Comparison of ENCODE assay signal across 17 cellular contexts in genomic region chr2:215461836-215462532, GRCh38. TPM values are rescaled to one million over a fixed set of nuclear protein-coding genes. Genes with fewer than 3 reads are reported as not detected.
DNase-seq lines count a peak whose midpoint lies in the region; ATAC-seq and TF ChIP-seq lines count a peak whose summit lies in the region.
"Had no signal": no experiment of that assay in that cellular context is flagged by ENCODE, and none has a peak within 500 bp of the region (broad histone marks: within the 10 kb centered on the region; RNA-seq: fewer than 3 reads in every experiment).

No MANE protein-coding gene starts in this region.

- H3K36me3 ChIP-seq in MG63 = no peaks in the 10 kb centered on the region
- H3K36me3 ChIP-seq: neutrophil, spleen had no signal

- intact Hi-C loops in activated T-helper 2 cell treated with anti-CD3 and anti-CD28 coated beads, Interferon-gamma antibody, Interleukin-2, Interleukin-4, amounts not matched to agents 10 μg/mL and 5 μg/mL and 100 μg/mL, durations not matched to agents 14 hours and 24 hours and 36 hours (cut with micrococcal nuclease) = no loop called here

- H3K9me3 Mint-ChIP-seq in activated T-helper 2 cell treated with anti-CD3 and anti-CD28 coated beads, Interferon-gamma antibody, Interleukin-2, Interleukin-4, amounts not matched to agents 10 μg/mL and 5 μg/mL and 100 μg/mL, durations not matched to agents 14 hours and 24 hours and 36 hours = no peaks in the 10 kb centered on the region
- H3K9me3 Mint-ChIP-seq: central memory CD8-positive, alpha-beta T cell; memory B cell had no signal

- H3K27me3 Mint-ChIP-seq in activated T-helper 2 cell treated with anti-CD3 and anti-CD28 coated beads, Interferon-gamma antibody, Interleukin-2, Interleukin-4, amounts not matched to agents 10 μg/mL and 5 μg/mL and 100 μg/mL, durations not matched to agents 14 hours and 24 hours and 36 hours (ENCODE audit: low read depth) = peaks cover 4% of the 10 kb centered on the region

- no peaks in the 10 kb centered on the region for H3K36me3 Mint-ChIP-seq in activated T-helper 2 cell treated with anti-CD3 and anti-CD28 coated beads, Interferon-gamma antibody, Interleukin-2, Interleukin-4, amounts not matched to agents 10 μg/mL and 5 μg/mL and 100 μg/mL, durations not matched to agents 14 hours and 24 hours and 36 hours (ENCODE audit: low read depth)
- H3K36me3 Mint-ChIP-seq: activated CD8-positive, alpha-beta memory T cell treated with anti-CD3 and anti-CD28 coated beads, Interleukin-2, amount 10 ng/mL, durations not matched to agents 7 days and 5 days; memory B cell had no signal

- no peaks in the 10 kb centered on the region for H3K27me3 ChIP-seq in MG63

- DNase-seq in AG10803 (ENCODE audit: low read depth) = peak; percentile 47
- peak; percentile 64 for DNase-seq in MG63
- DNase-seq in choroid plexus epithelial cell (ENCODE audit: low read depth) = peak; percentile 63
- peak; percentile 85 for DNase-seq in kidney glomerular epithelial cell (lab: John Stamatoyannopoulos, UW)
- DNase-seq in activated T-helper 2 cell treated with anti-CD3 and anti-CD28 coated beads, Interferon-gamma antibody, Interleukin-2, Interleukin-4, amounts not matched to agents 10 μg/mL and 5 μg/mL and 100 μg/mL, durations not matched to agents 14 hours and 24 hours and 36 hours (ENCODE audit: low spot score) = no peak
- DNase-seq: activated CD4-positive, CD25-positive, alpha-beta regulatory T cell; activated CD8-positive, alpha-beta memory T cell treated with anti-CD3 and anti-CD28 coated beads, Interleukin-2, amount 10 ng/mL, durations not matched to agents 7 days and 5 days; KG1; NCI-H1436 treated with DMSO at 0.1 percent for 48 hours; NCI-H510A; spleen had no signal

- no peaks in the 10 kb centered on the region for H3K4me1 Mint-ChIP-seq in activated T-helper 2 cell treated with anti-CD3 and anti-CD28 coated beads, Interferon-gamma antibody, Interleukin-2, Interleukin-4, amounts not matched to agents 10 μg/mL and 5 μg/mL and 100 μg/mL, durations not matched to agents 14 hours and 24 hours and 36 hours (ENCODE audit: low read depth)
- H3K4me1 Mint-ChIP-seq: activated CD8-positive, alpha-beta memory T cell treated with anti-CD3 and anti-CD28 coated beads, Interleukin-2, amount 10 ng/mL, durations not matched to agents 7 days and 5 days; central memory CD8-positive, alpha-beta T cell; memory B cell had no signal

- H3K4me3 Mint-ChIP-seq in activated T-helper 2 cell treated with anti-CD3 and anti-CD28 coated beads, Interferon-gamma antibody, Interleukin-2, Interleukin-4, amounts not matched to agents 10 μg/mL and 5 μg/mL and 100 μg/mL, durations not matched to agents 14 hours and 24 hours and 36 hours (ENCODE audit: low read depth) = no peak overlapping the region
- H3K4me3 Mint-ChIP-seq: activated CD8-positive, alpha-beta memory T cell treated with anti-CD3 and anti-CD28 coated beads, Interleukin-2, amount 10 ng/mL, durations not matched to agents 7 days and 5 days; central memory CD8-positive, alpha-beta T cell; memory B cell had no signal

- no peaks in the 10 kb centered on the region for H3K9me3 ChIP-seq in MG63
- H3K9me3 ChIP-seq: neutrophil, spleen had no signal

- no peak for ATAC-seq in GM18502 (IDR thresholded peaks at IDR 0.05; ENCODE audit: poor library complexity, unreplicated experiment)
- no peak for ATAC-seq in GM21619 (IDR thresholded peaks at IDR 0.05; ENCODE audit: unreplicated experiment)
- ATAC-seq in HG03342 (IDR thresholded peaks at IDR 0.05; ENCODE audit: unreplicated experiment) = no peak
- ATAC-seq: activated CD8-positive, alpha-beta memory T cell treated with anti-CD3 and anti-CD28 coated beads, Interleukin-2, amount 10 ng/mL, durations not matched to agents 7 days and 5 days had no signal

- TF ChIP-seq CTCF in AG10803 (conservative IDR thresholded peaks at IDR 0.05; ENCODE audit: low read length) (no peak), choroid plexus epithelial cell (conservative IDR thresholded peaks at IDR 0.05; ENCODE audit: low read depth, low read length) (no peak)

- no peak overlapping the region for H3K27ac Mint-ChIP-seq in activated T-helper 2 cell treated with anti-CD3 and anti-CD28 coated beads, Interferon-gamma antibody, Interleukin-2, Interleukin-4, amounts not matched to agents 10 μg/mL and 5 μg/mL and 100 μg/mL, durations not matched to agents 14 hours and 24 hours and 36 hours
- H3K27ac Mint-ChIP-seq: activated CD8-positive, alpha-beta memory T cell treated with anti-CD3 and anti-CD28 coated beads, Interleukin-2, amount 10 ng/mL, durations not matched to agents 7 days and 5 days; memory B cell had no signal

- H3K4me3 ChIP-seq in AG10803 (ENCODE audit: low read length) (no peak overlapping the region), MG63 (no peak overlapping the region), choroid plexus epithelial cell (ENCODE audit: low read depth, low read length) (no peak overlapping the region)
- H3K4me3 ChIP-seq: spleen had no signal

RNA-seq across cellular contexts. Expression of gene FN1, which starts 26.1 kb away (rescaled TPM):
- 306 and 453 TPM in 2 replicates for total RNA-seq in MG63 (2014; rRNA removed; shearing (Covaris generic); ENCODE audit: low replicate concordance)
- 4.5 and 6.3 TPM in 2 replicates for total RNA-seq in activated T-helper 2 cell treated with anti-CD3 and anti-CD28 coated beads, Interferon-gamma antibody, Interleukin-2, Interleukin-4, amounts not matched to agents 10 μg/mL and 5 μg/mL and 100 μg/mL, durations not matched to agents 14 hours and 24 hours and 36 hours

Comparison
In these comparisons a context has a peak if more than half of its experiments do, and no peak if none do; other contexts are left out.
1. RNA of gene FN1, which starts 26.1 kb away (total RNA-seq): 306 to 453 TPM in MG63; 4.5 to 6.3 TPM in activated T-helper 2 cell treated with anti-CD3 and anti-CD28 coated beads, Interferon-gamma antibody, Interleukin-2, Interleukin-4, amounts not matched to agents 10 μg/mL and 5 μg/mL and 100 μg/mL, durations not matched to agents 14 hours and 24 hours and 36 hours; every median in the first group is over 10 times any median in the second.